Comparison of ENCODE assay signal across 13 cellular contexts in genomic region chr3:50575372-50575771, GRCh38. TPM values are rescaled to one million over a fixed set of nuclear protein-coding genes. Genes with fewer than 3 reads are reported as not detected.
A peak's percentile ranks its signal among the peaks of the same experiment; 100 is the strongest.
DNase-seq lines count a peak whose midpoint lies in the region; ATAC-seq, FAIRE-seq and TF ChIP-seq lines count a peak whose summit lies in the region.
"Had no signal": no experiment of that assay in that cellular context is flagged by ENCODE, and none has a peak within 500 bp of the region (broad histone marks: within the 10 kb centered on the region; RNA-seq: fewer than 3 reads in every experiment).

No MANE protein-coding gene starts in this region.

- intact Hi-C loops in transverse colon (cut with DNase I; ENCODE audit: low total_unique reads), result no loop called here

- no peak for TF ChIP-seq POLR2A in transverse colon (IDR thresholded peaks at IDR 0.05)

- in situ Hi-C loops in transverse colon (cut with MboI; ENCODE audit: low pct_ligation_motif_present in 1 of 4, low pct_unique_long_range_greater_than_20kb in 1 of 4, low sequenced_read_pairs in 3 of 4), result loop anchor here in 1 of 4 donors (5.0 kb wide), 1 partner anchor 37 kb away; the partner anchor contains the start of gene CISH

- H3K9me3 ChIP-seq in RWPE2 (ENCODE audit: severe bottlenecking), result no peaks in the 10 kb centered on the region
- no peaks in the 10 kb centered on the region for H3K9me3 ChIP-seq in transverse colon
- H3K9me3 ChIP-seq: spleen had no signal

- H3K4me1 ChIP-seq in RWPE2 (ENCODE audit: insufficient read depth, poor library complexity, severe bottlenecking), result peaks cover 2% of the 10 kb centered on the region
- peaks cover 0 to 7% (median 4%) of the 10 kb centered on the region in 4 donors for H3K4me1 ChIP-seq in transverse colon

- peak; percentile 33 to 44 for DNase-seq in activated T-cell treated with anti-CD3 and anti-CD28 coated beads, Interleukin-2, amount 50 U/mL, for 48 hours
- DNase-seq in activated T-cell treated with anti-CD3 and anti-CD28 coated beads for 4 hours (no peak), RWPE2 (ENCODE audit: low spot score) (no peak), bronchial epithelial cell (ENCODE audit: low read depth) (peak; percentile 19), dedifferentiated amniotic fluid mesenchymal stem cell (ENCODE audit: extremely low spot score) (no peak), transverse colon (no peak), NCI-H1436 (lab: John Stamatoyannopoulos, UW) (no peak)
- peak; percentile 39 for DNase-seq in stimulated activated CD8-positive, alpha-beta memory T cell treated with anti-CD3 and anti-CD28 coated beads, Interleukin-4, amount 100 ng/mL, for 48 hours
- DNase-seq: effector CD4-positive, alpha-beta T cell; islet precursor cell; NCI-H2107; NCI-H774; spleen had no signal

- TF ChIP-seq CTCF in RWPE2 (IDR thresholded peaks at IDR 0.05; ENCODE audit: poor library complexity, severe bottlenecking) (no peak), bronchial epithelial cell (IDR thresholded peaks at IDR 0.05; ENCODE audit: insufficient read depth, low read length, severe bottlenecking) (no peak), transverse colon (IDR thresholded peaks at IDR 0.05) (no peak)

- no peak for TF ChIP-seq EP300 in transverse colon (IDR thresholded peaks at IDR 0.05; ENCODE audit: low read depth)

- H3K27ac ChIP-seq in RWPE2 (ENCODE audit: poor library complexity, severe bottlenecking) (no peak overlapping the region), transverse colon (no peak overlapping the region)

- WGBS in transverse colon (ENCODE audit: low coverage in 1 of 2), 2 donors, result 89 to 100% methylated on average over 2 to 6 of the region's 6 CpGs

- H3K4me3 ChIP-seq in RWPE2 (ENCODE audit: severe bottlenecking) (no peak overlapping the region), bronchial epithelial cell (ENCODE audit: low read depth, low read length) (no peak overlapping the region), transverse colon (no peak overlapping the region)
- H3K4me3 ChIP-seq: spleen had no signal

- H3K27me3 ChIP-seq in RWPE2 (ENCODE audit: insufficient read depth, poor library complexity, severe bottlenecking) (no peaks in the 10 kb centered on the region), bronchial epithelial cell (ENCODE audit: control insufficient read depth, insufficient read depth, low read length) (no peaks in the 10 kb centered on the region), transverse colon (no peaks in the 10 kb centered on the region)
- H3K27me3 ChIP-seq: spleen had no signal

- ATAC-seq in RWPE2 (ENCODE audit: low read depth), result peak; percentile 42; the same call in 1 of the 3 replicates

- no peak for FAIRE-seq in bronchial epithelial cell (lab: Jason Lieb, UNC)

- peaks cover 12% of the 10 kb centered on the region; the same call in 1 of the 2 replicates for H3K36me3 ChIP-seq in RWPE2 (ENCODE audit: low read depth)
- H3K36me3 ChIP-seq in bronchial epithelial cell (ENCODE audit: control insufficient read depth, insufficient read depth, low read length), result peaks cover 26% of the 10 kb centered on the region
- H3K36me3 ChIP-seq in transverse colon, result no peaks in the 10 kb centered on the region

RNA-seq across cellular contexts. Expression of gene HEMK1, which starts 6.0 kb away (rescaled TPM):
- total RNA-seq in bronchial epithelial cell (6.6 and 8.4 TPM in 2 replicates), transverse colon (10 to 100 TPM in 1 of 4 donors, 1 to 10 TPM in 3; 7.3 to 11.6 (median 7.9) TPM)

RNA-seq across cellular contexts. Expression of gene C3orf18, which starts 7.8 kb away (rescaled TPM):
- total RNA-seq in bronchial epithelial cell, result 1.2 and 3.2 TPM in 2 replicates
- 10 to 100 TPM in 1 of 4 donors, 1 to 10 TPM in 3; 1.9 to 10.2 (median 4.3) TPM for total RNA-seq in transverse colon

RNA-seq across cellular contexts. Expression of gene CISH, which starts 36.2 kb away (rescaled TPM):
- total RNA-seq in bronchial epithelial cell (0.26 and 0.77 TPM in 2 replicates), transverse colon (10 to 100 TPM in 2 of 4 donors, 1 to 10 TPM in 2; 3.0 to 15.9 (median 9.2) TPM)

RNA-seq across cellular contexts. Expression of gene MAPKAPK3, which starts 41.6 kb away (rescaled TPM):
- total RNA-seq in bronchial epithelial cell, result 42.9 and 47.1 TPM in 2 replicates
- 10 to 100 TPM; 21.3 to 37.8 (median 26.9) TPM for total RNA-seq in transverse colon

Comparison
In these comparisons a context has a peak if more than half of its experiments do, and no peak if none do; other contexts are left out.
1. DNase-seq: peak in activated T-cell treated with anti-CD3 and anti-CD28 coated beads, Interleukin-2, amount 50 U/mL, for 48 hours (2 of 2), bronchial epithelial cell (single experiment) and stimulated activated CD8-positive, alpha-beta memory T cell treated with anti-CD3 and anti-CD28 coated beads, Interleukin-4, amount 100 ng/mL, for 48 hours (single experiment); none in activated T-cell treated with anti-CD3 and anti-CD28 coated beads for 4 hours (single experiment), RWPE2 (single experiment), dedifferentiated amniotic fluid mesenchymal stem cell (single experiment), transverse colon (single experiment) and NCI-H1436 (single experiment).